In the genomic region with DNA sequence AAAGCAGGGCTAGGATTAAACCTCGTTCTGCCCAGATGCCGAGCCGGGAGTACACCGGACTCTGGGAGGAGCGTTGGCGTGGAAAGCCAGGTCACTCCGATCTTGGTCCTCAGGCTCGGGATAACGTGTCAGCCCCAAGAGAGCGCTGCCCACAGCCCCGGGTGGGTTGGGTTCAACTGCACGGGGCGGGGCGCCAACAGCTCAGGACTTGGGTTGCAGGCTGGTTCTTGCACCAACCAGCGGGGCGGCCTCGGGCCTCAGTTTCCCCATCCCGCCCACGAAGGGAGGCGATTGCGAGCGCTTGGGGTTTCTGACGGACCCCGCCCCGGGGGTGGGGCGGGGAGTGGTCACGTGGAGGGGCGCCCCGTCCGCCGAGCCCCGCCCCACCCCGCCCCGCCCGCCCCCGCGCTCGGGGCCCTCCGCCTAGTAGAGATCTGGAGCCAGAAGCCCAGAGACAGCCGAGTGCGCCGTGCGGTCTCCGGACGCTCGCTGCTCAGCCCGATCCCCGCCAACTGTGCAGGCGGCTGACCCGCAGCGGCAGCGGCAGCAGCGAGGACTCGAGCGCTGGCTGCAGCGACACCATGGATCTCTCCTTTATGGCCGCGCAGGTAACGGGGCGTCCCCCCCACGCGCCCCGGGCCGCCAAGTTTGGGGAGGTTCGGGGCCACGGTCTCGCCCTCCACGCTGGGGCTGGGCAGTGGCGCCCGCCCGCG, we compare ENCODE assay signal across 8 cellular contexts. TPM values are rescaled to one million over a fixed set of nuclear protein-coding genes. Genes with fewer than 3 reads are reported as not detected.
DNase-seq lines count a peak whose midpoint lies in the region; ATAC-seq lines count a peak whose summit lies in the region.

C14orf132 (plus strand) TSS at position 443 of the 713 bp plus-strand sequence; CDS start at position 582, 139 bp downstream.

- no peak for DNase-seq in activated CD4-positive, CD25-positive, alpha-beta regulatory T cell (lab: John Stamatoyannopoulos, UW)
- peak; percentile 53 for DNase-seq in NCI-H2227 treated with DMSO at 0.1 percent for 48 hours (lab: John Stamatoyannopoulos, UW)
- peak; percentile 31 for DNase-seq in activated T-helper 1 cell treated with Interleukin-2 at 50 U/mL for 16 hours (ENCODE audit: low read depth)
- peak; percentile 27 for DNase-seq in fibroblast of peridontal ligament (ENCODE audit: extremely low read depth)
- DNase-seq in natural killer cell treated with Interleukin-12 subunit alpha and Interleukin-12 subunit beta and Interleukin-15 and Interleukin-18, amount 100 ng/mL, for 72 hours (ENCODE audit: low spot score): no peak
- peak; percentile 38 to 44 for DNase-seq in stimulated activated naive CD8-positive, alpha-beta T cell treated with anti-CD3 and anti-CD28 coated beads, Interleukin-15, amount 100 ng/mL, for 72 hours
- DNase-seq in OCI-M2 (lab: John Stamatoyannopoulos, UW; ENCODE audit: unreplicated experiment): no peak

- no peaks in the 10 kb centered on the region for H3K36me3 Mint-ChIP-seq in natural killer cell treated with Interleukin-12 subunit alpha and Interleukin-12 subunit beta and Interleukin-15 and Interleukin-18, amount 100 ng/mL, for 72 hours

- peaks cover 52 to 69% of the 10 kb centered on the region in 2 donors for H3K27me3 Mint-ChIP-seq in natural killer cell treated with Interleukin-12 subunit alpha and Interleukin-12 subunit beta and Interleukin-15 and Interleukin-18, amount 100 ng/mL, for 72 hours
- H3K27me3 Mint-ChIP-seq in stimulated activated naive CD8-positive, alpha-beta T cell treated with anti-CD3 and anti-CD28 coated beads, Interleukin-15, amount 100 ng/mL, for 72 hours: peaks cover 71% of the 10 kb centered on the region

- peaks cover 0 to 4% of the 10 kb centered on the region in 2 donors for H3K4me1 Mint-ChIP-seq in natural killer cell treated with Interleukin-12 subunit alpha and Interleukin-12 subunit beta and Interleukin-15 and Interleukin-18, amount 100 ng/mL, for 72 hours (ENCODE audit: low read depth in 2 of 2)
- peaks cover 21% of the 10 kb centered on the region for H3K4me1 Mint-ChIP-seq in stimulated activated naive CD8-positive, alpha-beta T cell treated with anti-CD3 and anti-CD28 coated beads, Interleukin-15, amount 100 ng/mL, for 72 hours

- no peaks in the 10 kb centered on the region for H3K9me3 Mint-ChIP-seq in natural killer cell treated with Interleukin-12 subunit alpha and Interleukin-12 subunit beta and Interleukin-15 and Interleukin-18, amount 100 ng/mL, for 72 hours
- H3K9me3 Mint-ChIP-seq in stimulated activated naive CD8-positive, alpha-beta T cell treated with anti-CD3 and anti-CD28 coated beads, Interleukin-15, amount 100 ng/mL, for 72 hours: no peaks in the 10 kb centered on the region

- ATAC-seq in activated CD4-positive, CD25-positive, alpha-beta regulatory T cell treated with anti-CD3 and anti-CD28 coated beads, Interleukin-2, amount 50 U/mL, for 24 hours: peak; percentile 36 to 61
- peak; percentile 45 to 46 for ATAC-seq in natural killer cell treated with Interleukin-12 subunit alpha and Interleukin-12 subunit beta and Interleukin-15 and Interleukin-18, amount 100 ng/mL, for 72 hours
- peak; percentile 88 for ATAC-seq in stimulated activated naive CD8-positive, alpha-beta T cell treated with anti-CD3 and anti-CD28 coated beads, Interleukin-15, amount 100 ng/mL, for 72 hours

- no peak within 1 kb of the TSS for H3K27ac Mint-ChIP-seq in natural killer cell treated with Interleukin-12 subunit alpha and Interleukin-12 subunit beta and Interleukin-15 and Interleukin-18, amount 100 ng/mL, for 72 hours
- peak within 1 kb of the TSS in 1 of 2 donors; percentile 54 for H3K27ac Mint-ChIP-seq in stimulated activated naive CD8-positive, alpha-beta T cell treated with anti-CD3 and anti-CD28 coated beads, Interleukin-15, amount 100 ng/mL, for 72 hours

- H3K4me3 Mint-ChIP-seq in natural killer cell treated with Interleukin-12 subunit alpha and Interleukin-12 subunit beta and Interleukin-15 and Interleukin-18, amount 100 ng/mL, for 72 hours: peak within 1 kb of the TSS; percentile 27
- peak within 1 kb of the TSS; percentile 85 to 93 for H3K4me3 Mint-ChIP-seq in stimulated activated naive CD8-positive, alpha-beta T cell treated with anti-CD3 and anti-CD28 coated beads, Interleukin-15, amount 100 ng/mL, for 72 hours

RNA-seq across cellular contexts. Expression of gene C14orf132, which starts in this region (rescaled TPM):
- total RNA-seq in natural killer cell treated with Interleukin-12 subunit alpha and Interleukin-12 subunit beta and Interleukin-15 and Interleukin-18, amount 100 ng/mL, for 72 hours: not detected

Comparison
In these comparisons a context has a peak if more than half of its experiments do, and no peak if none do; other contexts are left out.
1. Peak in ATAC-seq in natural killer cell treated with Interleukin-12 subunit alpha and Interleukin-12 subunit beta and Interleukin-15 and Interleukin-18, amount 100 ng/mL, for 72 hours; RNA of the gene not detected or under 1 TPM.
2. DNase-seq: peak in NCI-H2227 treated with DMSO at 0.1 percent for 48 hours (single experiment), activated T-helper 1 cell treated with Interleukin-2 at 50 U/mL for 16 hours (single experiment), fibroblast of peridontal ligament (single experiment) and stimulated activated naive CD8-positive, alpha-beta T cell treated with anti-CD3 and anti-CD28 coated beads, Interleukin-15, amount 100 ng/mL, for 72 hours (2 of 2); none in activated CD4-positive, CD25-positive, alpha-beta regulatory T cell (0 of 4), natural killer cell treated with Interleukin-12 subunit alpha and Interleukin-12 subunit beta and Interleukin-15 and Interleukin-18, amount 100 ng/mL, for 72 hours (single experiment) and OCI-M2 (single experiment).
3. Peak in every context shown above with its lines, with median percentiles within 50 percentile points of each other: ATAC-seq.